2 cellular contexts compared by ENCODE assay signal in the genomic region with DNA sequence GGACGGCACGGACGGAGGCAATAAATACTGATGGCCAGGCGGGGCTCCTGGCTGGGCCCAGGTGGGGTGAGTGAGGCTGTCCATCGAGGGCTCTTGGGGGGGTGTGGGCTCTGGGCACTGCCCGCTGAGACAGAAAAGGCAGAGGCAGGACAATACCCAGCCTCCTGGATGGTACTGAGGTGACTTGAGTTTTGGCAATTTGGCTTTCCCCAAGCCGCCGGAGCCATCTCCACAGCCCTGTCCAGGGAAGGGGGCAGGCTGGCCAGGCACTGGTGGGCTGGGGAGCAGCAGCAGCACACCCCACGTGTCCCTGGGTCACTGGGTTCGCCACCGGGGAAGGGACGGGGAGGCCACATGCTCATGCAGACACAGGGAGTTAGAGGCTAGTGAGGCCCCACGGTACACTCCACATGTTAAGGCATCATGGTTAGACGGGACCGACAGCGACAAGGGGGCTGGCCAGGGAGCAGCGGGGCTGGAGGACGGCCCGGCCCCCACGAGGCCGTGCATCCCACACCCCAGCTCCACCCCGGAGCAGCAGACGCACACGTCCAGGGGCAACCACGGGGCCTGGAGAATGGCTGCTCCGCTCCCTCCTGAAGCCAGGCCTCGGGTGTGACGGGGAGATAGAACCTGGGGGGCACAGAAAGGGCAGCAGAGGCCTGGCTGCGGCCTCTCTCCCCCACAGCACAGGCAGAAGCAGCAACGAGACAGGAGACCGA.
TF ChIP-seq lines count a peak whose summit lies in the region.

No MANE protein-coding gene starts in this region.

TF ChIP-seq in A549, 52 proteins besides CTCF, POLR2A, EP300 and RAD21 (continued from another document and continues in another):
- TF ChIP-seq, protein P1, sequence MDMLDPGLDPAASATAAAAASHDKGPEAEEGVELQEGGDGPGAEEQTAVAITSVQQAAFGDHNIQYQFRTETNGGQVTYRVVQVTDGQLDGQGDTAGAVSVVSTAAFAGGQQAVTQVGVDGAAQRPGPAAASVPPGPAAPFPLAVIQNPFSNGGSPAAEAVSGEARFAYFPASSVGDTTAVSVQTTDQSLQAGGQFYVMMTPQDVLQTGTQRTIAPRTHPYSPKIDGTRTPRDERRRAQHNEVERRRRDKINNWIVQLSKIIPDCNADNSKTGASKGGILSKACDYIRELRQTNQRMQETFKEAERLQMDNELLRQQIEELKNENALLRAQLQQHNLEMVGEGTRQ (IDR thresholded peaks at IDR 0.05), result 0 out of 2 replicates have a peak, but pooled peaks have one; percentile 4
- TF ChIP-seq, protein P2, sequence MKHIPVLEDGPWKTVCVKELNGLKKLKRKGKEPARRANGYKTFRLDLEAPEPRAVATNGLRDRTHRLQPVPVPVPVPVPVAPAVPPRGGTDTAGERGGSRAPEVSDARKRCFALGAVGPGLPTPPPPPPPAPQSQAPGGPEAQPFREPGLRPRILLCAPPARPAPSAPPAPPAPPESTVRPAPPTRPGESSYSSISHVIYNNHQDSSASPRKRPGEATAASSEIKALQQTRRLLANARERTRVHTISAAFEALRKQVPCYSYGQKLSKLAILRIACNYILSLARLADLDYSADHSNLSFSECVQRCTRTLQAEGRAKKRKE (CRISPR knock-in tag; IDR thresholded peaks at IDR 0.05; ENCODE audit: low read depth), result 0 out of 2 replicates have a peak, but pooled peaks have one; percentile 3
- TF ChIP-seq RNF2 (IDR thresholded peaks at IDR 0.05; ENCODE audit: borderline replicate concordance, low read depth) (no peak), FOSB (CRISPR knock-in tag; IDR thresholded peaks at IDR 0.05) (no peak; the same call in 1 of the 2 replicates), JUNB (IDR thresholded peaks at IDR 0.05) (no peak), RFX5 (IDR thresholded peaks at IDR 0.05) (no peak; the same call in 1 of the 2 replicates), SMC3 (IDR thresholded peaks at IDR 0.05) (no peak), GATA3 (IDR thresholded peaks at IDR 0.05; ENCODE audit: borderline replicate concordance) (peak; percentile 14), RARB (CRISPR knock-in tag; IDR thresholded peaks at IDR 0.05) (no peak; the same call in 1 of the 2 replicates), BCL3 (IDR thresholded peaks at IDR 0.05) (peak; percentile 29; the same call in 2 of the 3 replicates), CEBPB (IDR thresholded peaks at IDR 0.05) (no peak), CBX2 (IDR thresholded peaks at IDR 0.05; ENCODE audit: borderline replicate concordance, low read depth) (no peak), NPAS2 (CRISPR knock-in tag; IDR thresholded peaks at IDR 0.05; ENCODE audit: borderline replicate concordance) (no peak), FOSL2 (IDR thresholded peaks at IDR 0.05) (no peak), FOSL2 (CRISPR knock-in tag; IDR thresholded peaks at IDR 0.05) (no peak), HOXB13 (CRISPR knock-in tag; IDR thresholded peaks at IDR 0.05; ENCODE audit: low read depth) (no peak), HMGXB4 (CRISPR knock-in tag; IDR thresholded peaks at IDR 0.05; ENCODE audit: borderline replicate concordance) (no peak), CHD4 (IDR thresholded peaks at IDR 0.05; ENCODE audit: borderline replicate concordance) (no peak), ZSCAN20 (CRISPR knock-in tag; IDR thresholded peaks at IDR 0.05) (no peak), NFE2L2 (conservative IDR thresholded peaks at IDR 0.05; ENCODE audit: low read length) (no peak)
- TF ChIP-seq, protein P3, sequence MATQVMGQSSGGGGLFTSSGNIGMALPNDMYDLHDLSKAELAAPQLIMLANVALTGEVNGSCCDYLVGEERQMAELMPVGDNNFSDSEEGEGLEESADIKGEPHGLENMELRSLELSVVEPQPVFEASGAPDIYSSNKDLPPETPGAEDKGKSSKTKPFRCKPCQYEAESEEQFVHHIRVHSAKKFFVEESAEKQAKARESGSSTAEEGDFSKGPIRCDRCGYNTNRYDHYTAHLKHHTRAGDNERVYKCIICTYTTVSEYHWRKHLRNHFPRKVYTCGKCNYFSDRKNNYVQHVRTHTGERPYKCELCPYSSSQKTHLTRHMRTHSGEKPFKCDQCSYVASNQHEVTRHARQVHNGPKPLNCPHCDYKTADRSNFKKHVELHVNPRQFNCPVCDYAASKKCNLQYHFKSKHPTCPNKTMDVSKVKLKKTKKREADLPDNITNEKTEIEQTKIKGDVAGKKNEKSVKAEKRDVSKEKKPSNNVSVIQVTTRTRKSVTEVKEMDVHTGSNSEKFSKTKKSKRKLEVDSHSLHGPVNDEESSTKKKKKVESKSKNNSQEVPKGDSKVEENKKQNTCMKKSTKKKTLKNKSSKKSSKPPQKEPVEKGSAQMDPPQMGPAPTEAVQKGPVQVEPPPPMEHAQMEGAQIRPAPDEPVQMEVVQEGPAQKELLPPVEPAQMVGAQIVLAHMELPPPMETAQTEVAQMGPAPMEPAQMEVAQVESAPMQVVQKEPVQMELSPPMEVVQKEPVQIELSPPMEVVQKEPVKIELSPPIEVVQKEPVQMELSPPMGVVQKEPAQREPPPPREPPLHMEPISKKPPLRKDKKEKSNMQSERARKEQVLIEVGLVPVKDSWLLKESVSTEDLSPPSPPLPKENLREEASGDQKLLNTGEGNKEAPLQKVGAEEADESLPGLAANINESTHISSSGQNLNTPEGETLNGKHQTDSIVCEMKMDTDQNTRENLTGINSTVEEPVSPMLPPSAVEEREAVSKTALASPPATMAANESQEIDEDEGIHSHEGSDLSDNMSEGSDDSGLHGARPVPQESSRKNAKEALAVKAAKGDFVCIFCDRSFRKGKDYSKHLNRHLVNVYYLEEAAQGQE (IDR thresholded peaks at IDR 0.05), result peak; percentile 19; the same call in 1 of the 2 replicates

TF ChIP-seq in HEK293T, 16 proteins besides CTCF, POLR2A, EP300 and RAD21 (continued from another document):
- TF ChIP-seq LEF1 (IDR thresholded peaks at IDR 0.05; ENCODE audit: borderline replicate concordance), result peak; percentile 9; the same call in 1 of the 2 replicates
